In the genomic region with DNA sequence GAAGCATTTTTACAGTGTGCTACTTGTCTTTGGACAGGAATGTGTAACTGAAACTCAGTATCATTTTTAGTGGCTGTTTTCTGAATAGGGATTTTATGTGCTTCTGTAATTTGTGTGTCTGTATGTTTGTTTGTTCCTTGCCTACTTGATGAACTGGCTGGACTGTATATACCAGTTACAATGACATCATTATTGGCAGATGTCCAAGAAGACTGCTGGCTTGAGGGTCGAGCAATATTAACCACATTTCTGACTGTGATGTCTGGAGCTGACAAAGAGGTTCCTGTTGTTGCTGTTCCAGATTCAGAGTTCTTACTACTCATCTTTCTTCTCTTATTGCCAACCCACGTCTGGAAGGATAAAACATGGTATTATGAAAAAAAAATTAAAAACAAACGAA, we compare ENCODE assay signal across 16 cellular contexts. TPM values are rescaled to one million over a fixed set of nuclear protein-coding genes. Genes with fewer than 3 reads are reported as not detected.
DNase-seq lines count a peak whose midpoint lies in the region; ATAC-seq lines count a peak whose summit lies in the region.
"Had no signal": no experiment of that assay in that cellular context is flagged by ENCODE, and none has a peak within 500 bp of the region (broad histone marks: within the 10 kb centered on the region; RNA-seq: fewer than 3 reads in every experiment).

No MANE protein-coding gene starts in this region.

- H3K4me3 ChIP-seq in SJCRH30 = no peak overlapping the region
- H3K4me3 ChIP-seq in mesendoderm (ENCODE audit: low read length) = no peak overlapping the region
- H3K4me3 ChIP-seq: BLaER1 treated with 17β-estradiol and CSF1 and Interleukin-3, amounts not matched to agents 10 nM and 100 nM had no signal

- DNase-seq in ACHN (peak; percentile 17), H4 (ENCODE audit: low spot score) (peak; percentile 32), SJCRH30 (peak; percentile 34 to 84), glomerular visceral epithelial cell (ENCODE audit: extremely low spot score) (peak; percentile 37), SW 1271 (lab: John Stamatoyannopoulos, UW) (no peak), mesendoderm (no peak)
- DNase-seq: activated CD8-positive, alpha-beta T cell treated with anti-CD3 and anti-CD28 coated beads for 36 hours; effector memory CD8-positive, alpha-beta T cell; hypothalamus; stimulated activated CD4-positive, alpha-beta T cell treated with anti-CD3 and anti-CD28 coated beads, Interleukin-2, amount 100 ng/mL, for 24 hours; stimulated activated naive B cell treated with anti-CD40 and anti-IgM and Interleukin-4, amounts not matched to agents 10 μg/mL and 1 μg/mL and 100 μg/mL, for 72 hours; T1000 had no signal

- no peak overlapping the region for H2BK15ac ChIP-seq in mesendoderm (replicated peaks; ENCODE audit: low read depth)

- no peak overlapping the region for H2BK120ac ChIP-seq in mesendoderm (ENCODE audit: low read depth, low read length)

- peak overlapping the region; percentile 65 for H3K27ac ChIP-seq in SJCRH30
- H3K27ac ChIP-seq in mesendoderm (ENCODE audit: low read depth, low read length) = no peak overlapping the region
- H3K27ac ChIP-seq: BLaER1 treated with 17β-estradiol and CSF1 and Interleukin-3, amounts not matched to agents 10 nM and 100 nM had no signal

- in situ Hi-C loops in ACHN (cut with HindIII; ENCODE audit: low pct_ligation_motif_present, low pct_unique_long_range_greater_than_20kb, low sequenced_read_pairs) = no loop called here

- H2BK5ac ChIP-seq in mesendoderm (ENCODE audit: low read length) = no peak overlapping the region

- H3K79me2 ChIP-seq in mesendoderm (ENCODE audit: control insufficient read depth, insufficient read depth, low read length) = no peaks in the 10 kb centered on the region

- no peak overlapping the region for H3K56ac ChIP-seq in mesendoderm (ENCODE audit: low read length)

- H3K79me1 ChIP-seq in mesendoderm (ENCODE audit: low read length) = no peaks in the 10 kb centered on the region

- no CpG with 5 or more reads among the region's 3 CpGs for WGBS in mesendoderm (ENCODE audit: extremely low coverage, insufficient coverage, low lambda C conversion rate)

- H3K4me1 ChIP-seq in SJCRH30 (peaks cover 9% of the 10 kb centered on the region), mesendoderm (ENCODE audit: control insufficient read depth, low read depth, low read length) (no peaks in the 10 kb centered on the region)
- H3K4me1 ChIP-seq: BLaER1 treated with 17β-estradiol and CSF1 and Interleukin-3, amounts not matched to agents 10 nM and 100 nM had no signal

- H3K4ac ChIP-seq in mesendoderm (ENCODE audit: low read depth, low read length) = no peak overlapping the region

- H3K27me3 ChIP-seq in SJCRH30 (no peaks in the 10 kb centered on the region), mesendoderm (ENCODE audit: insufficient read depth, low read length, poor library complexity) (no peaks in the 10 kb centered on the region)

- H3K18ac ChIP-seq in mesendoderm (ENCODE audit: low read length) = no peak overlapping the region

- no peak overlapping the region for H3K9ac ChIP-seq in mesendoderm (ENCODE audit: low read length)
- H3K9ac ChIP-seq: BLaER1 treated with 17β-estradiol and CSF1 and Interleukin-3, amounts not matched to agents 10 nM and 100 nM had no signal

- H3K36me3 ChIP-seq in SJCRH30 (peaks cover 19% of the 10 kb centered on the region), mesendoderm (ENCODE audit: control insufficient read depth, insufficient read depth, low read length) (no peaks in the 10 kb centered on the region)
- H3K36me3 ChIP-seq: BLaER1 treated with 17β-estradiol and CSF1 and Interleukin-3, amounts not matched to agents 10 nM and 100 nM had no signal

- no peak overlapping the region for H4K5ac ChIP-seq in mesendoderm (ENCODE audit: low read length)

- H2AK5ac ChIP-seq in mesendoderm (ENCODE audit: low read length) = no peak overlapping the region

- no peak overlapping the region for H3K23ac ChIP-seq in mesendoderm (ENCODE audit: low read length)

- H3K9me3 ChIP-seq in SJCRH30 (replicated peaks) = no peaks in the 10 kb centered on the region

- H3K4me2 ChIP-seq in mesendoderm (ENCODE audit: low read length) = no peak overlapping the region
- H3K4me2 ChIP-seq: BLaER1 treated with 17β-estradiol and CSF1 and Interleukin-3, amounts not matched to agents 10 nM and 100 nM had no signal

- ATAC-seq in GM21528 (IDR thresholded peaks at IDR 0.05; ENCODE audit: low FRiP score, unreplicated experiment) = no peak
- ATAC-seq in GM19023 (IDR thresholded peaks at IDR 0.05; ENCODE audit: unreplicated experiment) = no peak
- ATAC-seq: activated CD8-positive, alpha-beta T cell treated with anti-CD3 and anti-CD28 coated beads for 36 hours; effector memory CD8-positive, alpha-beta T cell; Panc1; stimulated activated naive B cell treated with anti-CD40 and anti-IgM and Interleukin-4, amounts not matched to agents 10 μg/mL and 1 μg/mL and 100 μg/mL, for 72 hours had no signal

- H4K8ac ChIP-seq in mesendoderm (ENCODE audit: low read depth, low read length) = no peak overlapping the region

RNA-seq across cellular contexts. Expression of a gene that starts 33.0 kb away (rescaled TPM):
- 4.0 and 7.9 TPM in 2 replicates for total RNA-seq in H4 (2014; rRNA removed; shearing (Covaris generic))
- 15.9 and 19.9 TPM in 2 replicates for total RNA-seq in SJCRH30 (2014; rRNA removed; shearing (Covaris generic))
- 7.2 TPM for polyA plus RNA-seq in mesendoderm (2013, experiment 1 of 2)
- polyA plus RNA-seq in mesendoderm (2013, experiment 2 of 2) = 8.1 TPM

Comparison
In these comparisons a context has a peak if more than half of its experiments do, and no peak if none do; other contexts are left out.
1. DNase-seq: peak in ACHN (single experiment), H4 (single experiment), SJCRH30 (2 of 2) and glomerular visceral epithelial cell (single experiment); none in SW 1271 (0 of 2) and mesendoderm (single experiment).